In the genomic region with DNA sequence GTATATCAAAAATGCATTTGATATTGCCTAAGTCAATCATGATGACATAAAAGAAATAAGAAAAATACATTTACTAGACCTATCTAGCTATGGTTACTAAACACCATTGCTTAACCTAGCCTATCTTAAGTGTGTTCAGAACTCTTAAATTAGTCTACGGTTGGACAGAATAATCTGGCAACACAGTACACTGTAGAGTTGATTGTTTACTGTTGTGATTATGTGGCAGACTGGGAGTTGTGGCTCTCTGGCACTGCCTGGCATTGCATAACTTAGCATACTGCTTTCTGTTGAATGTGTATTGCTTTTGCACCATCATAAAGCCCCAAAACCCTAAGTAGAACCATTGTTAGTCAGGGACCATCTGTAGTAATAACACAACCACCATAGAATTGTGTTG, we compare ENCODE assay signal across 25 cellular contexts.
"Had no signal": no experiment of that assay in that cellular context is flagged by ENCODE, and none has a peak within 500 bp of the region (broad histone marks: within the 10 kb centered on the region; RNA-seq: fewer than 3 reads in every experiment).

No MANE protein-coding gene starts in this region.

- H3K27me3 Mint-ChIP-seq: IgD-negative memory B cell had no signal

- H3K4me3 ChIP-seq: K562, PC-9, Peyer's patch, SJCRH30 had no signal

- H2AFZ ChIP-seq: PC-9 had no signal

- H3K4me1 Mint-ChIP-seq: IgD-negative memory B cell had no signal

- H3K36me3 ChIP-seq: Peyer's patch, SJCRH30 had no signal

- ATAC-seq: HepG2, K562, Right ventricle myocardium inferior, SK-N-SH treated with all-trans-retinoic acid at 6 μM for 48 hours had no signal

- H3K4me2 ChIP-seq: KMS-11, PC-9 had no signal

- H3K9ac ChIP-seq: KMS-11 had no signal

- H3K9me3 ChIP-seq: Peyer's patch, SJCRH30 had no signal

- H3K4me3 Mint-ChIP-seq: IgD-negative memory B cell had no signal

- H3K27me3 ChIP-seq: Peyer's patch, SJCRH30 had no signal

- H3K4me1 ChIP-seq: Peyer's patch had no signal

- DNase-seq: Kasumi-1, MM.1S, NCI-H1092 treated with DMSO at 0.1 percent for 48 hours, NCI-H1436, NCI-H187, NCI-H2029, NCI-H2081 treated with DMSO at 0.1 percent for 48 hours, NCI-H2171, NCI-H226, NCI-H446, NCI-H510A, NCI-H524 treated with DMSO at 0.1 percent for 48 hours, NCI-H69, NCI-H774, OCI-M1, PC-9, Peyer's patch, SHP77 treated with DMSO at 0.1 percent for 48 hours, SJCRH30 had no signal

- H3K27ac ChIP-seq: KMS-11, PC-9, Peyer's patch, SJCRH30 had no signal
